ENCODE assay signal across 13 cellular contexts in the genomic region with DNA sequence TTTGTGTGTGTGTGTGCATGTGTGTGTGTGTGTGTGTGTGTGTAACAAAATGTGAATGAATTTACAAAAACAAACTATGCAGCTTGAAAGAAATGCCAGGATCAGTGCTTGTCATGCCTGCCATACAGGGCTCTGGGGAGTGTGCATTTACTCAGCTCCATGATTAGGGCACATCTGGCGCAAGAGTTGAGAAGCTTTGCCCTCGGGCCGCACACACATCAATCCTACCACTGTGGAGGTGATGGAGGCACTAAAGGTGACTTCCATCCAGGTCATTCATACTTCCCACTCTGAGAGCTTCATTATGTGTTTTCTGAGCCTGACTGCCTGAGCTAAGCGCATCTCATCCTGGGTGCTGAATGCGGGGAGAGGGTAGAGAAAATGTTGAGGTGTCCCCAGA. TPM values are rescaled to one million over a fixed set of nuclear protein-coding genes. Genes with fewer than 3 reads are reported as not detected.
DNase-seq lines count a peak whose midpoint lies in the region; ATAC-seq and TF ChIP-seq lines count a peak whose summit lies in the region.
"Had no signal": no experiment of that assay in that cellular context is flagged by ENCODE, and none has a peak within 500 bp of the region (broad histone marks: within the 10 kb centered on the region; RNA-seq: fewer than 3 reads in every experiment).

No MANE protein-coding gene starts in this region.

- peaks cover 3% of the 10 kb centered on the region for H3F3A ChIP-seq in smooth muscle cell (ENCODE audit: low read depth)

- H3K79me2 ChIP-seq in smooth muscle cell (ENCODE audit: low read depth): no peaks in the 10 kb centered on the region

- H3K36me3 Mint-ChIP-seq in CD4-positive, CD25-positive, alpha-beta regulatory T cell: peaks cover 23% of the 10 kb centered on the region
- peaks cover 57% of the 10 kb centered on the region for H3K36me3 Mint-ChIP-seq in activated T-helper 2 cell treated with anti-CD3 and anti-CD28 coated beads, Interferon-gamma antibody, Interleukin-2, Interleukin-4, amounts not matched to agents 10 μg/mL and 5 μg/mL and 100 μg/mL, durations not matched to agents 14 hours and 24 hours and 36 hours (ENCODE audit: low read depth)
- H3K36me3 Mint-ChIP-seq in naive B cell: peaks cover 8 to 11% of the 10 kb centered on the region in 2 donors

- no peak overlapping the region for H2AFZ ChIP-seq in smooth muscle cell (ENCODE audit: low read depth)

- no peak for TF ChIP-seq CTCF in HL-60 (IDR thresholded peaks at IDR 0.05; ENCODE audit: insufficient read depth, low read length)
- no peak for TF ChIP-seq CTCF in smooth muscle cell (IDR thresholded peaks at IDR 0.05; ENCODE audit: borderline replicate concordance, insufficient read depth, poor library complexity, severe bottlenecking)
- TF ChIP-seq CTCF in prostate gland (IDR thresholded peaks at IDR 0.05): no peak
- TF ChIP-seq CTCF in GM10248 (IDR thresholded peaks at IDR 0.05; ENCODE audit: control extremely low read depth, extremely low read depth, low read depth, missing control alignments): no peak

- H3K9me3 ChIP-seq in CD4-positive, CD25-positive, alpha-beta regulatory T cell (ENCODE audit: control insufficient read depth in 2 of 2, low read length in 2 of 2): no peaks in the 10 kb centered on the region
- no peaks in the 10 kb centered on the region for H3K9me3 ChIP-seq in smooth muscle cell (replicated peaks; ENCODE audit: low read depth)
- no peaks in the 10 kb centered on the region for H3K9me3 ChIP-seq in prostate gland
- H3K9me3 ChIP-seq: ascending aorta had no signal

- H3K4me1 Mint-ChIP-seq in CD4-positive, CD25-positive, alpha-beta regulatory T cell: peaks cover 23 to 43% (median 33%) of the 10 kb centered on the region in 4 donors
- peaks cover 48% of the 10 kb centered on the region for H3K4me1 Mint-ChIP-seq in activated T-helper 2 cell treated with anti-CD3 and anti-CD28 coated beads, Interferon-gamma antibody, Interleukin-2, Interleukin-4, amounts not matched to agents 10 μg/mL and 5 μg/mL and 100 μg/mL, durations not matched to agents 14 hours and 24 hours and 36 hours (ENCODE audit: low read depth)
- peaks cover 19 to 38% (median 23%) of the 10 kb centered on the region in 3 donors for H3K4me1 Mint-ChIP-seq in naive B cell

- 92% methylated on average over 5 of the region's 5 CpGs for WGBS in smooth muscle cell (ENCODE audit: low lambda C conversion rate)
- 84% methylated on average over 5 of the region's 5 CpGs for WGBS in prostate gland

- DNase-seq in CD4-positive, CD25-positive, alpha-beta regulatory T cell: no peak
- no peak for DNase-seq in HL-60 (ENCODE audit: low read depth in 1 of 2, low spot score in 1 of 2)
- no peak for DNase-seq in activated T-helper 2 cell treated with anti-CD3 and anti-CD28 coated beads, Interferon-gamma antibody, Interleukin-2, Interleukin-4, amounts not matched to agents 10 μg/mL and 5 μg/mL and 100 μg/mL, durations not matched to agents 14 hours and 24 hours and 36 hours (ENCODE audit: low spot score)
- no peak for DNase-seq in naive B cell
- DNase-seq in smooth muscle cell (lab: John Stamatoyannopoulos, UW; ENCODE audit: unreplicated experiment): no peak
- DNase-seq in prostate gland (ENCODE audit: low spot score): no peak
- DNase-seq in GM10248 (ENCODE audit: extremely low spot score): no peak
- DNase-seq: foreskin melanocyte, NCI-H1436, NCI-H446 treated with DMSO at 0.1 percent for 48 hours had no signal

- H3K4me2 ChIP-seq in smooth muscle cell: no peak overlapping the region

- no peaks in the 10 kb centered on the region for H3K27me3 Mint-ChIP-seq in CD4-positive, CD25-positive, alpha-beta regulatory T cell
- H3K27me3 Mint-ChIP-seq in activated T-helper 2 cell treated with anti-CD3 and anti-CD28 coated beads, Interferon-gamma antibody, Interleukin-2, Interleukin-4, amounts not matched to agents 10 μg/mL and 5 μg/mL and 100 μg/mL, durations not matched to agents 14 hours and 24 hours and 36 hours (ENCODE audit: low read depth): no peaks in the 10 kb centered on the region
- no peaks in the 10 kb centered on the region for H3K27me3 Mint-ChIP-seq in naive B cell

- H3K27me3 ChIP-seq in CD4-positive, CD25-positive, alpha-beta regulatory T cell (ENCODE audit: control insufficient read depth, insufficient read depth, low read length): no peaks in the 10 kb centered on the region
- H3K27me3 ChIP-seq in HL-60 (ENCODE audit: insufficient read depth, poor library complexity, severe bottlenecking) (no peaks in the 10 kb centered on the region), smooth muscle cell (ENCODE audit: low read depth) (no peaks in the 10 kb centered on the region), prostate gland (replicated peaks; ENCODE audit: insufficient read depth) (no peaks in the 10 kb centered on the region)
- H3K27me3 ChIP-seq: ascending aorta had no signal

- peaks cover 0 to 14% (median 6%) of the 10 kb centered on the region in 7 donors for H3K9me3 Mint-ChIP-seq in CD4-positive, CD25-positive, alpha-beta regulatory T cell
- peaks cover 19% of the 10 kb centered on the region for H3K9me3 Mint-ChIP-seq in activated T-helper 2 cell treated with anti-CD3 and anti-CD28 coated beads, Interferon-gamma antibody, Interleukin-2, Interleukin-4, amounts not matched to agents 10 μg/mL and 5 μg/mL and 100 μg/mL, durations not matched to agents 14 hours and 24 hours and 36 hours
- peaks cover 6 to 25% (median 15%) of the 10 kb centered on the region in 7 donors for H3K9me3 Mint-ChIP-seq in naive B cell

- no peak for ATAC-seq in CD4-positive, CD25-positive, alpha-beta regulatory T cell (ENCODE audit: low read depth in 2 of 2)
- ATAC-seq in naive B cell (ENCODE audit: low read depth in 2 of 2): no peak
- no peak for ATAC-seq in HG02588 (IDR thresholded peaks at IDR 0.05; ENCODE audit: unreplicated experiment)
- ATAC-seq: K562 had no signal

- POLR2A ChIA-PET in GM10248 (lab: Yijun Ruan, JAX): no interaction called here

- peak overlapping the region; percentile 83 to 94 (median 83) for H3K27ac Mint-ChIP-seq in CD4-positive, CD25-positive, alpha-beta regulatory T cell
- H3K27ac Mint-ChIP-seq in activated T-helper 2 cell treated with anti-CD3 and anti-CD28 coated beads, Interferon-gamma antibody, Interleukin-2, Interleukin-4, amounts not matched to agents 10 μg/mL and 5 μg/mL and 100 μg/mL, durations not matched to agents 14 hours and 24 hours and 36 hours: peak overlapping the region; percentile 83
- H3K27ac Mint-ChIP-seq in naive B cell: peak overlapping the region; percentile 58 to 96 (median 80)

- peak overlapping the region; percentile 90 for H3K4me3 ChIP-seq in CD4-positive, CD25-positive, alpha-beta regulatory T cell (ENCODE audit: low read depth, low read length)
- no peak overlapping the region for H3K4me3 ChIP-seq in HL-60 (replicated peaks; ENCODE audit: insufficient read depth, low read length)
- H3K4me3 ChIP-seq in smooth muscle cell: no peak overlapping the region
- H3K4me3 ChIP-seq in prostate gland: no peak overlapping the region
- H3K4me3 ChIP-seq: ascending aorta, K562 had no signal

- H3K9ac ChIP-seq in smooth muscle cell (ENCODE audit: low read depth): no peak overlapping the region

- CTCF ChIA-PET in GM10248 (lab: Yijun Ruan, JAX): interaction anchor here (0.8 to 4.5 kb wide), 12 partner anchors 10 to 349 kb away, joined by 3 to 26 read pairs (median 8); no protein-coding TSS in a partner anchor

- peak overlapping the region; percentile 79 for H3K27ac ChIP-seq in CD4-positive, CD25-positive, alpha-beta regulatory T cell (ENCODE audit: insufficient read depth, low read length, poor library complexity, severe bottlenecking)
- H3K27ac ChIP-seq in HL-60 (replicated peaks) (peak overlapping the region; percentile 47), smooth muscle cell (ENCODE audit: low read depth) (no peak overlapping the region), prostate gland (no peak overlapping the region)
- H3K27ac ChIP-seq: ascending aorta had no signal

- H3K4me1 ChIP-seq in CD4-positive, CD25-positive, alpha-beta regulatory T cell (ENCODE audit: control insufficient read depth, insufficient read depth, low read length, poor library complexity, severe bottlenecking): peaks cover 26% of the 10 kb centered on the region
- H3K4me1 ChIP-seq in smooth muscle cell (ENCODE audit: low read depth): no peaks in the 10 kb centered on the region
- H3K4me1 ChIP-seq in prostate gland (replicated peaks): no peaks in the 10 kb centered on the region
- H3K4me1 ChIP-seq: ascending aorta had no signal

- peak overlapping the region in 3 of 4 donors; percentile 16 to 66 (median 66) for H3K4me3 Mint-ChIP-seq in CD4-positive, CD25-positive, alpha-beta regulatory T cell
- peak overlapping the region; percentile 30 for H3K4me3 Mint-ChIP-seq in activated T-helper 2 cell treated with anti-CD3 and anti-CD28 coated beads, Interferon-gamma antibody, Interleukin-2, Interleukin-4, amounts not matched to agents 10 μg/mL and 5 μg/mL and 100 μg/mL, durations not matched to agents 14 hours and 24 hours and 36 hours (ENCODE audit: low read depth)
- H3K4me3 Mint-ChIP-seq in naive B cell: peak overlapping the region in 6 of 8 donors; percentile 51 to 82 (median 66)

- TF ChIP-seq POLR2A in prostate gland (IDR thresholded peaks at IDR 0.05): no peak

- H4K20me1 ChIP-seq in smooth muscle cell (ENCODE audit: low read depth): no peaks in the 10 kb centered on the region

- intact Hi-C loops in activated T-helper 2 cell treated with anti-CD3 and anti-CD28 coated beads, Interferon-gamma antibody, Interleukin-2, Interleukin-4, amounts not matched to agents 10 μg/mL and 5 μg/mL and 100 μg/mL, durations not matched to agents 14 hours and 24 hours and 36 hours (cut with micrococcal nuclease): loop anchor here (2.0 to 10.0 kb wide), 4 partner anchors 35 to 852 kb away; no protein-coding TSS in a partner anchor
- intact Hi-C loops in prostate gland (cut with DNase I): loop anchor here (5.0 kb wide), 1 partner anchor 375 kb away; no protein-coding TSS in a partner anchor

- H3K36me3 ChIP-seq in CD4-positive, CD25-positive, alpha-beta regulatory T cell (ENCODE audit: control insufficient read depth, insufficient read depth, low read length): no peaks in the 10 kb centered on the region
- H3K36me3 ChIP-seq in smooth muscle cell (ENCODE audit: low read depth) (no peaks in the 10 kb centered on the region), prostate gland (no peaks in the 10 kb centered on the region)
- H3K36me3 ChIP-seq: ascending aorta had no signal

RNA-seq across cellular contexts. Expression of a gene that starts 7.3 kb away (rescaled TPM):
- 19.9 TPM for total RNA-seq in CD4-positive, CD25-positive, alpha-beta regulatory T cell
- polyA plus RNA-seq in CD4-positive, CD25-positive, alpha-beta regulatory T cell: 1 to 10 TPM; 1.6 to 2.5 (median 1.9) TPM
- 6.3 and 6.4 TPM in 2 replicates for total RNA-seq in activated T-helper 2 cell treated with anti-CD3 and anti-CD28 coated beads, Interferon-gamma antibody, Interleukin-2, Interleukin-4, amounts not matched to agents 10 μg/mL and 5 μg/mL and 100 μg/mL, durations not matched to agents 14 hours and 24 hours and 36 hours
- polyA plus RNA-seq in naive B cell (ENCODE audit: low read depth in 6 of 6) (1 to 10 TPM in 4 of 6 donors, under 1 TPM in 2; 0.54 to 3.8 (median 1.5) TPM), smooth muscle cell (1.1 and 4.3 TPM in 2 replicates)
- total RNA-seq in smooth muscle cell (5.1 and 10.9 TPM in 2 replicates), prostate gland (1 to 10 TPM; 1.0 to 3.1 TPM)

Comparison
In these comparisons a context has a peak if more than half of its experiments do, and no peak if none do; other contexts are left out.
1. H3K27ac ChIP-seq: peak in CD4-positive, CD25-positive, alpha-beta regulatory T cell (single experiment) and HL-60 (single experiment); none in smooth muscle cell (single experiment) and prostate gland (0 of 2).
2. Peak in every context shown above with its lines, with median percentiles within 50 percentile points of each other: H3K27ac Mint-ChIP-seq and H3K4me3 Mint-ChIP-seq.